ENCODE assay signal across 1 cellular context in genomic region chr7:149494738-149495368, GRCh38.
TF ChIP-seq lines count a peak whose summit lies in the region.

No MANE protein-coding gene starts in this region.

TF ChIP-seq in K562, 482 proteins besides CTCF, POLR2A, EP300 and RAD21 (continued from another document and continues in another):
- no peak for TF ChIP-seq MGA (IDR thresholded peaks at IDR 0.05)
- TF ChIP-seq PYGO2 (tag; IDR thresholded peaks at IDR 0.05), result 0 out of 2 replicates have a peak, but pooled peaks have one; percentile 40
- TF ChIP-seq DPF2 (IDR thresholded peaks at IDR 0.05), result peak; percentile 93
- no peak for TF ChIP-seq ZFPM2 (CRISPR knock-in tag; IDR thresholded peaks at IDR 0.05)
- no peak for TF ChIP-seq NFIX (CRISPR knock-in tag; IDR thresholded peaks at IDR 0.05; ENCODE audit: low read depth)
- TF ChIP-seq MCM5 (IDR thresholded peaks at IDR 0.05; ENCODE audit: low read depth), result no peak
- TF ChIP-seq MLLT1 (IDR thresholded peaks at IDR 0.05), result no peak
- TF ChIP-seq MAFG (tag; conservative IDR thresholded peaks at IDR 0.05), result peak; percentile 100
- TF ChIP-seq ZBTB5 (IDR thresholded peaks at IDR 0.05), result no peak
- no peak for TF ChIP-seq ARID2 (IDR thresholded peaks at IDR 0.05)
- TF ChIP-seq HSF4 (CRISPR knock-in tag; IDR thresholded peaks at IDR 0.05; ENCODE audit: borderline replicate concordance), result no peak
- TF ChIP-seq DACH1 (IDR thresholded peaks at IDR 0.05; ENCODE audit: partially characterized antibody), result peak; percentile 98
- no peak for TF ChIP-seq HDAC6 (IDR thresholded peaks at IDR 0.05; ENCODE audit: low read depth, low read length)
- TF ChIP-seq, protein P1, sequence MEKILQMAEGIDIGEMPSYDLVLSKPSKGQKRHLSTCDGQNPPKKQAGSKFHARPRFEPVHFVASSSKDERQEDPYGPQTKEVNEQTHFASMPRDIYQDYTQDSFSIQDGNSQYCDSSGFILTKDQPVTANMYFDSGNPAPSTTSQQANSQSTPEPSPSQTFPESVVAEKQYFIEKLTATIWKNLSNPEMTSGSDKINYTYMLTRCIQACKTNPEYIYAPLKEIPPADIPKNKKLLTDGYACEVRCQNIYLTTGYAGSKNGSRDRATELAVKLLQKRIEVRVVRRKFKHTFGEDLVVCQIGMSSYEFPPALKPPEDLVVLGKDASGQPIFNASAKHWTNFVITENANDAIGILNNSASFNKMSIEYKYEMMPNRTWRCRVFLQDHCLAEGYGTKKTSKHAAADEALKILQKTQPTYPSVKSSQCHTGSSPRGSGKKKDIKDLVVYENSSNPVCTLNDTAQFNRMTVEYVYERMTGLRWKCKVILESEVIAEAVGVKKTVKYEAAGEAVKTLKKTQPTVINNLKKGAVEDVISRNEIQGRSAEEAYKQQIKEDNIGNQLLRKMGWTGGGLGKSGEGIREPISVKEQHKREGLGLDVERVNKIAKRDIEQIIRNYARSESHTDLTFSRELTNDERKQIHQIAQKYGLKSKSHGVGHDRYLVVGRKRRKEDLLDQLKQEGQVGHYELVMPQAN (IDR thresholded peaks at IDR 0.05; ENCODE audit: borderline replicate concordance), result peak; percentile 74; the same call in 1 of the 2 replicates
- TF ChIP-seq EZH2 (IDR thresholded peaks at IDR 0.05; ENCODE audit: borderline replicate concordance, low read depth, low read length), result no peak
- 0 out of 2 replicates have a peak, but pooled peaks have one; percentile 7 for TF ChIP-seq ELF4 (CRISPR knock-in tag; IDR thresholded peaks at IDR 0.05)
- TF ChIP-seq, protein P2, sequence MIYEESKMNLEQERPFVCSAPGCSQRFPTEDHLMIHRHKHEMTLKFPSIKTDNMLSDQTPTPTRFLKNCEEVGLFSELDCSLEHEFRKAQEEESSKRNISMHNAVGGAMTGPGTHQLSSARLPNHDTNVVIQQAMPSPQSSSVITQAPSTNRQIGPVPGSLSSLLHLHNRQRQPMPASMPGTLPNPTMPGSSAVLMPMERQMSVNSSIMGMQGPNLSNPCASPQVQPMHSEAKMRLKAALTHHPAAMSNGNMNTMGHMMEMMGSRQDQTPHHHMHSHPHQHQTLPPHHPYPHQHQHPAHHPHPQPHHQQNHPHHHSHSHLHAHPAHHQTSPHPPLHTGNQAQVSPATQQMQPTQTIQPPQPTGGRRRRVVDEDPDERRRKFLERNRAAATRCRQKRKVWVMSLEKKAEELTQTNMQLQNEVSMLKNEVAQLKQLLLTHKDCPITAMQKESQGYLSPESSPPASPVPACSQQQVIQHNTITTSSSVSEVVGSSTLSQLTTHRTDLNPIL (CRISPR knock-in tag; IDR thresholded peaks at IDR 0.05), result no peak
- TF ChIP-seq, protein P3, sequence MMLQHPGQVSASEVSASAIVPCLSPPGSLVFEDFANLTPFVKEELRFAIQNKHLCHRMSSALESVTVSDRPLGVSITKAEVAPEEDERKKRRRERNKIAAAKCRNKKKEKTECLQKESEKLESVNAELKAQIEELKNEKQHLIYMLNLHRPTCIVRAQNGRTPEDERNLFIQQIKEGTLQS (IDR thresholded peaks at IDR 0.05), result peak; percentile 71
- TF ChIP-seq, protein P3 (CRISPR knock-in tag; conservative IDR thresholded peaks at IDR 0.05), result no peak
- TF ChIP-seq SLC30A9 (CRISPR knock-in tag; IDR thresholded peaks at IDR 0.05), result no peak
- TF ChIP-seq ZKSCAN1 (IDR thresholded peaks at IDR 0.05; ENCODE audit: low read depth, low read length), result no peak
- peak; percentile 50 for TF ChIP-seq MYC (IDR thresholded peaks at IDR 0.05; ENCODE audit: low read depth, low read length)
- TF ChIP-seq MYC (CRISPR knock-in tag; IDR thresholded peaks at IDR 0.05; ENCODE audit: borderline replicate concordance, low read depth), result no peak
- TF ChIP-seq NFRKB (IDR thresholded peaks at IDR 0.05; ENCODE audit: low read depth), result peak; percentile 77; the same call in 1 of the 2 replicates
- TF ChIP-seq ZSCAN32 (CRISPR knock-in tag; IDR thresholded peaks at IDR 0.05), result no peak
- TF ChIP-seq FOXJ3 (CRISPR knock-in tag; IDR thresholded peaks at IDR 0.05), result no peak
- TF ChIP-seq, protein P4, sequence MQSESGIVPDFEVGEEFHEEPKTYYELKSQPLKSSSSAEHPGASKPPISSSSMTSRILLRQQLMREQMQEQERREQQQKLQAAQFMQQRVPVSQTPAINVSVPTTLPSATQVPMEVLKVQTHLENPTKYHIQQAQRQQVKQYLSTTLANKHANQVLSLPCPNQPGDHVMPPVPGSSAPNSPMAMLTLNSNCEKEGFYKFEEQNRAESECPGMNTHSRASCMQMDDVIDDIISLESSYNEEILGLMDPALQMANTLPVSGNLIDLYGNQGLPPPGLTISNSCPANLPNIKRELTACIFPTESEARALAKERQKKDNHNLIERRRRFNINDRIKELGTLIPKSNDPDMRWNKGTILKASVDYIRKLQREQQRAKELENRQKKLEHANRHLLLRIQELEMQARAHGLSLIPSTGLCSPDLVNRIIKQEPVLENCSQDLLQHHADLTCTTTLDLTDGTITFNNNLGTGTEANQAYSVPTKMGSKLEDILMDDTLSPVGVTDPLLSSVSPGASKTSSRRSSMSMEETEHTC (IDR thresholded peaks at IDR 0.05), result no peak
- TF ChIP-seq CBX8 (IDR thresholded peaks at IDR 0.05; ENCODE audit: borderline replicate concordance, extremely low read depth, low read depth, low read length, poor library complexity, severe bottlenecking), result no peak
- no peak for TF ChIP-seq ZBTB7A (IDR thresholded peaks at IDR 0.05; ENCODE audit: borderline replicate concordance, control insufficient read depth, low read depth, low read length)
- no peak for TF ChIP-seq SMARCB1 (IDR thresholded peaks at IDR 0.05; ENCODE audit: insufficient read length, low read depth)
- TF ChIP-seq SRSF9 (IDR thresholded peaks at IDR 0.05; ENCODE audit: borderline replicate concordance, low read depth, low read length), result no peak
- no peak for TF ChIP-seq SNIP1 (IDR thresholded peaks at IDR 0.05; ENCODE audit: low read depth)
- TF ChIP-seq, protein P5, sequence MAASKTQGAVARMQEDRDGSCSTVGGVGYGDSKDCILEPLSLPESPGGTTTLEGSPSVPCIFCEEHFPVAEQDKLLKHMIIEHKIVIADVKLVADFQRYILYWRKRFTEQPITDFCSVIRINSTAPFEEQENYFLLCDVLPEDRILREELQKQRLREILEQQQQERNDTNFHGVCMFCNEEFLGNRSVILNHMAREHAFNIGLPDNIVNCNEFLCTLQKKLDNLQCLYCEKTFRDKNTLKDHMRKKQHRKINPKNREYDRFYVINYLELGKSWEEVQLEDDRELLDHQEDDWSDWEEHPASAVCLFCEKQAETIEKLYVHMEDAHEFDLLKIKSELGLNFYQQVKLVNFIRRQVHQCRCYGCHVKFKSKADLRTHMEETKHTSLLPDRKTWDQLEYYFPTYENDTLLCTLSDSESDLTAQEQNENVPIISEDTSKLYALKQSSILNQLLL (CRISPR knock-in tag; IDR thresholded peaks at IDR 0.05; ENCODE audit: borderline replicate concordance), result no peak
- no peak for TF ChIP-seq FOXK1 (CRISPR knock-in tag; IDR thresholded peaks at IDR 0.05; ENCODE audit: borderline replicate concordance)
- TF ChIP-seq, protein P6, sequence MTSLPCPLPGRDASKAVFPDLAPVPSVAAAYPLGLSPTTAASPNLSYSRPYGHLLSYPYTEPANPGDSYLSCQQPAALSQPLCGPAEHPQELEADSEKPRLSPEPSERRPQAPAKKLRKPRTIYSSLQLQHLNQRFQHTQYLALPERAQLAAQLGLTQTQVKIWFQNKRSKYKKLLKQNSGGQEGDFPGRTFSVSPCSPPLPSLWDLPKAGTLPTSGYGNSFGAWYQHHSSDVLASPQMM (CRISPR knock-in tag; IDR thresholded peaks at IDR 0.05), result no peak
- TF ChIP-seq NCOA2 (IDR thresholded peaks at IDR 0.05; ENCODE audit: partially characterized antibody in 2 of 2), result no peak
- peak; percentile 21 for TF ChIP-seq POLR2B (IDR thresholded peaks at IDR 0.05; ENCODE audit: low read depth, partially characterized antibody)
- no peak for TF ChIP-seq POU5F1 (IDR thresholded peaks at IDR 0.05; ENCODE audit: borderline replicate concordance, low read depth, low read length, partially characterized antibody)
- TF ChIP-seq MECOM (CRISPR knock-in tag; IDR thresholded peaks at IDR 0.05), result no peak
